In genomic region chr12:124523071-124523470, GRCh38 we compare ENCODE assay signal across 11 cellular contexts. TPM values are rescaled to one million over a fixed set of nuclear protein-coding genes. Genes with fewer than 3 reads are reported as not detected.
DNase-seq lines count a peak whose midpoint lies in the region; ATAC-seq, FAIRE-seq and TF ChIP-seq lines count a peak whose summit lies in the region.
"Had no signal": no experiment of that assay in that cellular context is flagged by ENCODE, and none has a peak within 500 bp of the region (broad histone marks: within the 10 kb centered on the region; RNA-seq: fewer than 3 reads in every experiment).

No MANE protein-coding gene starts in this region.

- CTCF ChIA-PET in activated CD8-positive, alpha-beta memory T cell treated with anti-CD3 and anti-CD28 coated beads, Interleukin-2, amount 10 ng/mL, durations not matched to agents 7 days and 5 days (lab: Charles Lee) = interaction anchor here (1.8 kb wide), 1 partner anchor 14 kb away, joined by 4 read pairs; no protein-coding TSS in a partner anchor

- H3K9me1 ChIP-seq in keratinocyte (ENCODE audit: control insufficient read depth, extremely low read depth, insufficient read depth, low read length) = peaks cover 6% of the 10 kb centered on the region

- no peaks in the 10 kb centered on the region for H3K36me3 Mint-ChIP-seq in activated CD8-positive, alpha-beta memory T cell treated with anti-CD3 and anti-CD28 coated beads, Interleukin-2, amount 10 ng/mL, durations not matched to agents 7 days and 5 days

- H3K27me3 ChIP-seq in keratinocyte (ENCODE audit: control insufficient read depth, extremely low read depth, insufficient read depth, low read length) = no peaks in the 10 kb centered on the region
- no peaks in the 10 kb centered on the region for H3K27me3 ChIP-seq in Peyer's patch

- peaks cover 2% of the 10 kb centered on the region for H3K4me1 Mint-ChIP-seq in activated CD8-positive, alpha-beta memory T cell treated with anti-CD3 and anti-CD28 coated beads, Interleukin-2, amount 10 ng/mL, durations not matched to agents 7 days and 5 days

- peaks cover 39% of the 10 kb centered on the region for H3K79me2 ChIP-seq in keratinocyte (ENCODE audit: control insufficient read depth, insufficient read depth, low read length)

- no peak overlapping the region for H3K27ac Mint-ChIP-seq in activated CD8-positive, alpha-beta memory T cell treated with anti-CD3 and anti-CD28 coated beads, Interleukin-2, amount 10 ng/mL, durations not matched to agents 7 days and 5 days
- H3K27ac Mint-ChIP-seq: CD8-positive, alpha-beta T cell had no signal

- H3K9ac ChIP-seq in keratinocyte (ENCODE audit: control insufficient read depth, extremely low read depth, insufficient read depth, low read length) = peak overlapping the region; percentile 16

- peak; percentile 9 for FAIRE-seq in keratinocyte (lab: Jason Lieb, UNC)

- H3K4me3 Mint-ChIP-seq in activated CD8-positive, alpha-beta memory T cell treated with anti-CD3 and anti-CD28 coated beads, Interleukin-2, amount 10 ng/mL, durations not matched to agents 7 days and 5 days = no peak overlapping the region
- H3K4me3 Mint-ChIP-seq: CD8-positive, alpha-beta T cell had no signal

- H2AFZ ChIP-seq in keratinocyte (ENCODE audit: control insufficient read depth, low read length) = no peak overlapping the region

- no peaks in the 10 kb centered on the region for H4K20me1 ChIP-seq in keratinocyte (ENCODE audit: control insufficient read depth, extremely low read depth, insufficient read depth, low read length)

- peak overlapping the region; percentile 11 for H3K4me2 ChIP-seq in keratinocyte (ENCODE audit: control insufficient read depth, extremely low read depth, insufficient read depth, low read depth, low read length)

- no peak for TF ChIP-seq POLR2A in Peyer's patch (IDR thresholded peaks at IDR 0.05)

- dilution Hi-C loops in keratinocyte (cut with MboI; ENCODE audit: extremely low pct_ligation_motif_present, low sequenced_read_pairs) = no loop called here

- H3K9me3 ChIP-seq in keratinocyte (ENCODE audit: control insufficient read depth, low read depth, low read length) (no peaks in the 10 kb centered on the region), Peyer's patch (no peaks in the 10 kb centered on the region)

- no peaks in the 10 kb centered on the region for H3K9me3 Mint-ChIP-seq in activated CD8-positive, alpha-beta memory T cell treated with anti-CD3 and anti-CD28 coated beads, Interleukin-2, amount 10 ng/mL, durations not matched to agents 7 days and 5 days (ENCODE audit: low read depth)
- H3K9me3 Mint-ChIP-seq: CD8-positive, alpha-beta T cell had no signal

- H3K4me1 ChIP-seq in keratinocyte (ENCODE audit: control insufficient read depth, extremely low read depth, insufficient read depth, low read length) (peaks cover 77% of the 10 kb centered on the region), Peyer's patch (peaks cover 0 to 34% (median 7%) of the 10 kb centered on the region in 4 donors)

- no peaks in the 10 kb centered on the region for H3K36me3 ChIP-seq in keratinocyte (ENCODE audit: control insufficient read depth in 2 of 2, extremely low read depth in 1 of 2, insufficient read depth in 2 of 2, low read length in 2 of 2)
- no peaks in the 10 kb centered on the region for H3K36me3 ChIP-seq in Peyer's patch

- no peaks in the 10 kb centered on the region for H3K27me3 Mint-ChIP-seq in activated CD8-positive, alpha-beta memory T cell treated with anti-CD3 and anti-CD28 coated beads, Interleukin-2, amount 10 ng/mL, durations not matched to agents 7 days and 5 days

- H3K27ac ChIP-seq in VCaP = 0 out of 2 replicates have a peak overlapping the region, but pooled peaks have one; percentile 100
- peak overlapping the region; percentile 66 for H3K27ac ChIP-seq in keratinocyte (ENCODE audit: control insufficient read depth, insufficient read depth, low read length)
- no peak overlapping the region for H3K27ac ChIP-seq in Peyer's patch

- H3K4me3 ChIP-seq in keratinocyte (ENCODE audit: control insufficient read depth in 2 of 3, extremely low read depth in 1 of 3, insufficient read depth in 2 of 3, low read depth in 1 of 3, low read length in 3 of 3) (peak overlapping the region in 1 of 3 experiments; percentile 9), Peyer's patch (no peak overlapping the region)

- peak; percentile 19 for DNase-seq in stimulated activated CD4-positive, alpha-beta T cell treated with anti-CD3 and anti-CD28 coated beads, Interleukin-1b, Interleukin-23, amount 100 ng/mL, for 48 hours
- no peak for DNase-seq in stimulated activated CD4-positive, alpha-beta T cell treated with anti-CD3 and anti-CD28 coated beads, Interleukin-4, amount 100 ng/mL, for 4 hours
- no peak for DNase-seq in keratinocyte (ENCODE audit: low read depth, low spot score)
- no peak for DNase-seq in Peyer's patch
- no peak for DNase-seq in SW480 (ENCODE audit: low spot score)
- DNase-seq in activated CD8-positive, alpha-beta memory T cell treated with anti-CD3 and anti-CD28 coated beads, Interleukin-2, amount 10 ng/mL, durations not matched to agents 7 days and 5 days = no peak
- DNase-seq: CD8-positive, alpha-beta T cell; H7; RPMI8226 had no signal

- TF ChIP-seq CTCF in VCaP (conservative IDR thresholded peaks at IDR 0.05) (no peak), keratinocyte (optimal IDR thresholded peaks at IDR 0.05 in 1 of 3, IDR thresholded peaks at IDR 0.05 in 1 of 3, conservative IDR thresholded peaks at IDR 0.05 in 1 of 3; ENCODE audit: extremely low read depth in 1 of 3, insufficient read depth in 2 of 3, low read length in 3 of 3) (no peak), Peyer's patch (IDR thresholded peaks at IDR 0.05) (no peak)

- no peak for ATAC-seq in HG03108 (IDR thresholded peaks at IDR 0.05; ENCODE audit: unreplicated experiment)
- ATAC-seq in activated CD8-positive, alpha-beta memory T cell treated with anti-CD3 and anti-CD28 coated beads, Interleukin-2, amount 10 ng/mL, durations not matched to agents 7 days and 5 days = no peak
- ATAC-seq: CD8-positive, alpha-beta T cell had no signal

RNA-seq across cellular contexts. Expression of gene NCOR2, which starts 44.3 kb away (rescaled TPM):
- polyA plus RNA-seq in keratinocyte = 4.7 to 10.3 TPM (median 5.0 TPM) in 3 replicates
- 31.0 TPM for polyA plus RNA-seq in keratinocyte (2011; ENCODE audit: low read depth)
- polyA plus RNA-seq in keratinocyte (2011; cell fraction: cytosol; rRNA removed) = 6.5 and 20.0 TPM in 2 replicates
- polyA plus RNA-seq in keratinocyte (2011; cell fraction: nucleus; rRNA removed) = 43.3 and 69.5 TPM in 2 replicates
- 35.3 and 75.7 TPM in 2 replicates for polyA plus RNA-seq in keratinocyte (2012; ENCODE audit: low replicate concordance)
- polyA minus RNA-seq in keratinocyte = 19.3 to 59.5 TPM (median 23.6 TPM) in 3 replicates
- polyA minus RNA-seq in keratinocyte (2011; cell fraction: cytosol; rRNA and poly(A)+ RNA removed) = 40.7 TPM
- 50.3 and 64.5 TPM in 2 replicates for polyA minus RNA-seq in keratinocyte (2011; cell fraction: nucleus; rRNA and poly(A)+ RNA removed)
- total RNA-seq in Peyer's patch = 100 to 1,000 TPM; 105 to 330 (median 148) TPM
- total RNA-seq in activated CD8-positive, alpha-beta memory T cell treated with anti-CD3 and anti-CD28 coated beads, Interleukin-2, amount 10 ng/mL, durations not matched to agents 7 days and 5 days = 10 to 100 TPM; 84.6 to 99.4 TPM

Comparison
In these comparisons a context has a peak if more than half of its experiments do, and no peak if none do; other contexts are left out.
1. H3K27ac ChIP-seq: peak in VCaP (single experiment) and keratinocyte (single experiment); none in Peyer's patch (0 of 4).